In genomic region chr3:32664630-32665075, GRCh38 we compare ENCODE assay signal across 8 cellular contexts. TPM values are rescaled to one million over a fixed set of nuclear protein-coding genes. Genes with fewer than 3 reads are reported as not detected.
DNase-seq lines count a peak whose midpoint lies in the region; ATAC-seq and TF ChIP-seq lines count a peak whose summit lies in the region.
"Not testable (repeated sequence)": the region's sequence is repeated elsewhere in the genome, so short reads cannot be mapped to it uniquely, and the experiment has no call there.

No MANE protein-coding gene starts in this region.

- H3K27ac ChIP-seq in HCT116 (ENCODE audit: low read depth, low read length); SK-N-MC; mammary epithelial cell (ENCODE audit: insufficient read depth, low read depth, low read length); thyroid gland: not testable (repeated sequence)

- not testable (repeated sequence) for BruUV-seq in Calu3 (replicated peaks; lab: Mats Ljungman, UMichigan); HCT116 (replicated peaks; lab: Mats Ljungman, UMichigan); mammary epithelial cell (replicated peaks; lab: Mats Ljungman, UMichigan)

- not testable (repeated sequence) for H3K36me3 ChIP-seq in HCT116 (ENCODE audit: control insufficient read depth in 1 of 2, insufficient read depth in 2 of 2, low read length in 2 of 2); SK-N-MC (ENCODE audit: insufficient read depth, low read length); mammary epithelial cell (ENCODE audit: insufficient read depth, low read length); mucosa of descending colon (ENCODE audit: low read depth); thyroid gland

- not testable (repeated sequence) for H3K9ac ChIP-seq in HCT116 (ENCODE audit: low read length); SK-N-MC (ENCODE audit: insufficient read length); mammary epithelial cell (ENCODE audit: insufficient read depth, low read length)

- in situ Hi-C loops in mammary epithelial cell (cut with MboI; ENCODE audit: low sequenced_read_pairs in 2 of 2), result loop anchor here (5.0 to 25.0 kb wide), 5 partner anchors 157 to 480 kb away; partner anchors contain the start of genes CMTM6 (in 1 of the 2) and CMTM7 (in 1 of the 2)

- TF ChIP-seq CTCF in Calu3 (IDR thresholded peaks at IDR 0.05; ENCODE audit: unreplicated experiment) (peak; percentile 23), HCT116 (IDR thresholded peaks at IDR 0.05 in 2 of 3, conservative IDR thresholded peaks at IDR 0.05 in 1 of 3; ENCODE audit: borderline replicate concordance in 1 of 3, insufficient read depth in 1 of 3, low read depth in 2 of 3, low read length in 2 of 3) (peak; percentile 28 to 72 (median 35); a peak in 4 of 6 replicates), mammary epithelial cell (conservative IDR thresholded peaks at IDR 0.05 in 1 of 2, IDR thresholded peaks at IDR 0.05 in 1 of 2; ENCODE audit: extremely low read depth in 1 of 2, insufficient read depth in 1 of 2, low read depth in 1 of 2, low read length in 2 of 2) (peak; percentile 34 to 45), thyroid gland (IDR thresholded peaks at IDR 0.05) (peak; percentile 26 to 83 (median 42))
- TF ChIP-seq CTCF in mucosa of descending colon (IDR thresholded peaks at IDR 0.05), result not testable (repeated sequence)

- dilution Hi-C loops in mammary epithelial cell (cut with HindIII; ENCODE audit: low sequenced_read_pairs), result not testable (repeated sequence)

- not testable (repeated sequence) for H3K4me3 ChIP-seq in HCT116 (replicated peaks in 1 of 2; ENCODE audit: low read depth in 1 of 2, low read length in 2 of 2); SK-N-MC; mammary epithelial cell (replicated peaks in 1 of 3; ENCODE audit: insufficient read depth in 1 of 3, low read depth in 2 of 3, low read length in 3 of 3); mucosa of descending colon; thyroid gland (replicated peaks in 1 of 3)

- not testable (repeated sequence) for TF ChIP-seq POLR2A in HCT116 (IDR thresholded peaks at IDR 0.05; ENCODE audit: borderline replicate concordance, extremely low read depth, insufficient read depth, insufficient read length); thyroid gland (IDR thresholded peaks at IDR 0.05)

- not testable (repeated sequence) for H3K4me3 Mint-ChIP-seq in Calu3 (ENCODE audit: low read depth, unreplicated experiment)

- not testable (repeated sequence) for H3K27ac Mint-ChIP-seq in Calu3 (ENCODE audit: unreplicated experiment)

- H3K4me1 ChIP-seq in HCT116 (ENCODE audit: control insufficient read depth in 1 of 2, insufficient read depth in 2 of 2, low read length in 2 of 2); mammary epithelial cell (ENCODE audit: insufficient read depth, low read length); mucosa of descending colon (ENCODE audit: low read depth); thyroid gland: not testable (repeated sequence)

- H3K27me3 ChIP-seq in HCT116 (ENCODE audit: insufficient read depth, low read length); mammary epithelial cell (ENCODE audit: insufficient read depth, low read length); thyroid gland: not testable (repeated sequence)

- H3K4me2 ChIP-seq in HCT116 (ENCODE audit: low read length); mammary epithelial cell (ENCODE audit: insufficient read depth, low read depth, low read length): not testable (repeated sequence)

- not testable (repeated sequence) for H3K9me2 ChIP-seq in HCT116 (ENCODE audit: insufficient read depth)

- not testable (repeated sequence) for H3K9me3 Mint-ChIP-seq in Calu3 (ENCODE audit: low read depth, unreplicated experiment)

- H3K9me3 ChIP-seq in HCT116 (ENCODE audit: control insufficient read depth in 1 of 2, insufficient read depth in 1 of 2, low read depth in 1 of 2, low read length in 2 of 2); SK-N-MC (ENCODE audit: low read depth, low read length); mammary epithelial cell (replicated peaks; ENCODE audit: insufficient read depth, low read length); mucosa of descending colon; thyroid gland: not testable (repeated sequence)

- peak overlapping the region; percentile 94 for H2AFZ ChIP-seq in HCT116 (ENCODE audit: low read depth, low read length, poor library complexity, severe bottlenecking)
- not testable (repeated sequence) for H2AFZ ChIP-seq in mammary epithelial cell (ENCODE audit: low read depth, low read length)

- RAD21 ChIA-PET in HCT116 (lab: Charles Lee; ENCODE audit: low non-redundant PET in 1 of 2, low total read pairs in 2 of 2, uncharacterized antibody in 2 of 2, unreplicated experiment in 2 of 2), result interaction anchor here in 1 of 2 experiments (0.6 kb wide), 1 partner anchor 298 kb away, joined by 3 read pairs; no protein-coding TSS in a partner anchor

- peak; percentile 81 for TF ChIP-seq RAD21 in HCT116 (IDR thresholded peaks at IDR 0.05; ENCODE audit: low read depth)

- intact Hi-C loops in Calu3 (cut with micrococcal nuclease; ENCODE audit: unreplicated experiment) (loop anchor here (1.0 to 2.0 kb wide), 2 partner anchors 154 to 488 kb away; no protein-coding TSS in a partner anchor), HCT116 (cut with micrococcal nuclease) (loop anchor here (1.0 kb wide), 2 partner anchors 154 to 289 kb away; no protein-coding TSS in a partner anchor), mammary epithelial cell (cut with micrococcal nuclease) (loop anchor here (1.0 to 2.0 kb wide), 3 partner anchors 154 to 488 kb away; no protein-coding TSS in a partner anchor), Right ventricle myocardium inferior (cut with DNase I) (loop anchor here (1.0 to 5.0 kb wide), 2 partner anchors 67 to 154 kb away; no protein-coding TSS in a partner anchor), mucosa of descending colon (cut with DNase I, micrococcal nuclease) (loop anchor here in 1 of 2 donors (10.0 kb wide), 1 partner anchor 150 kb away; no protein-coding TSS in a partner anchor), thyroid gland (cut with DNase I) (loop anchor here (5.0 kb wide), 1 partner anchor 157 kb away; no protein-coding TSS in a partner anchor)

- not testable (repeated sequence) for H3K27me3 Mint-ChIP-seq in Calu3 (ENCODE audit: unreplicated experiment)

- not testable (repeated sequence) for H3K36me3 Mint-ChIP-seq in Calu3 (ENCODE audit: insufficient read depth, unreplicated experiment)

- not testable (repeated sequence) for DNase-seq in Calu3, mucosa of descending colon
- DNase-seq in HCT116 (ENCODE audit: low read depth, low spot score) (peak; percentile 32), NCI-H2107 treated with DMSO at 0.1 percent for 48 hours (lab: John Stamatoyannopoulos, UW; ENCODE audit: unreplicated experiment) (peak; percentile 2), SK-N-MC (ENCODE audit: low read depth, low spot score) (peak; percentile 6), mammary epithelial cell (peak; percentile 44), Right ventricle myocardium inferior (ENCODE audit: missing footprints) (peak; percentile 72), thyroid gland (peak in 1 of 2 donors; percentile 14)

- CTCF ChIA-PET in Calu3 (lab: Charles Lee); mammary epithelial cell (lab: Charles Lee; ENCODE audit: low non-redundant PET): not testable (repeated sequence)
- CTCF ChIA-PET in HCT116 (lab: Charles Lee), result interaction anchor here (0.6 to 1.1 kb wide), 5 partner anchors 21 to 289 kb away, joined by 3 to 12 read pairs (median 5); partner anchors contain the start of gene CNOT10

- H3K79me2 ChIP-seq in HCT116 (ENCODE audit: insufficient read depth, low read length); mammary epithelial cell (ENCODE audit: insufficient read depth, low read length): not testable (repeated sequence)

- 48% methylated on average over 5 of the region's 5 CpGs for WGBS in mammary epithelial cell (ENCODE audit: low coverage, missing lambda C conversion rate)
- 46 to 47% methylated on average over 4 to 5 of the region's 5 CpGs for WGBS in thyroid gland, 2 donors

- H3K4me1 Mint-ChIP-seq in Calu3 (ENCODE audit: low read depth, unreplicated experiment), result not testable (repeated sequence)

- POLR2A ChIA-PET in HCT116 (lab: Charles Lee), result interaction anchor here (0.5 kb wide), 1 partner anchor 148 kb away, joined by 4 read pairs; no protein-coding TSS in a partner anchor

- H4K20me1 ChIP-seq in HCT116 (ENCODE audit: insufficient read depth); mammary epithelial cell (ENCODE audit: insufficient read depth, low read length): not testable (repeated sequence)

- peak; percentile 93 for ATAC-seq in HCT116
- peak; percentile 62 for ATAC-seq in Right ventricle myocardium inferior
- ATAC-seq in mucosa of descending colon, result peak; percentile 45

TF ChIP-seq in HCT116, 20 proteins besides CTCF, POLR2A, EP300 and RAD21:
- peak; percentile 71 for TF ChIP-seq CEBPB (IDR thresholded peaks at IDR 0.05; ENCODE audit: low read depth)

RNA-seq across cellular contexts. Expression of gene CNOT10, which starts 20.3 kb away (rescaled TPM):
- total RNA-seq in Calu3 (2022), result 41.4 and 45.1 TPM in 2 replicates
- 47.4 TPM for total RNA-seq in HCT116 (2021; ENCODE audit: unreplicated experiment)
- polyA plus RNA-seq in HCT116 (2012), result 23.0 and 28.4 TPM in 2 replicates
- 10 to 100 TPM; 21.3 to 31.6 TPM for total RNA-seq in mammary epithelial cell
- polyA plus RNA-seq in mammary epithelial cell, result 25.0 TPM
- 25.3 TPM for polyA minus RNA-seq in mammary epithelial cell
- total RNA-seq in Right ventricle myocardium inferior, result 17.9 TPM
- 10 to 100 TPM; 27.8 to 34.9 (median 28.3) TPM for total RNA-seq in mucosa of descending colon
- total RNA-seq in thyroid gland, result 10 to 100 TPM; 23.6 to 28.2 (median 26.8) TPM
